ENCODE assay signal across 8 cellular contexts in the genomic region with DNA sequence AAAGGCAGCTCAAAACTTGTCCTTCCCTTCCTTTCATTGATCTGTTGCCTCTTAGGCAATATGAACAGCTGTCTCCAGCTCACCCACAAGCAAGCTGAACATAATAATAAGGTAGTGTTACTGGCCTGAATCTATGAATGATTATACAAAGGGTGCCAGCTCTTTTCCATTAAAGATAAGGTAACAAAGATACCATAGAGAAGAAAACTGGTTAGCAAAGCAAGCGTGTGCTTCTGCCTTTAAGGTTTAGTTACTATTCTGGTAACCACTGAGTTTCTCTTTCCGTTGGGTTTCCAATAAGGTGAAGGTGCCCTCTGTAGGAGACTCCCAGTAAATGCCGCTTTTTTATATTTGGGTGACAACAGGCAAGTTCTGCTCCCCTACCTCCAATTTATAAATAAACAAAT. TPM values are rescaled to one million over a fixed set of nuclear protein-coding genes. Genes with fewer than 3 reads are reported as not detected.
DNase-seq lines count a peak whose midpoint lies in the region; ATAC-seq and TF ChIP-seq lines count a peak whose summit lies in the region.

No MANE protein-coding gene starts in this region.

- H3K27me3 Mint-ChIP-seq in activated CD8-positive, alpha-beta T cell treated with anti-CD3 and anti-CD28 coated beads for 36 hours: no peaks in the 10 kb centered on the region

- DNase-seq in Ammon's horn (ENCODE audit: low spot score) (peak; percentile 42), NCI-H146 (lab: John Stamatoyannopoulos, UW) (peak; percentile 87), iris pigment epithelial cell (ENCODE audit: low read depth) (peak; percentile 52), GM19238 (ENCODE audit: insufficient read length, low spot score) (no peak)
- peak; percentile 5 for DNase-seq in activated CD8-positive, alpha-beta T cell treated with anti-CD3 and anti-CD28 coated beads for 36 hours
- no peak for DNase-seq in stimulated activated CD4-positive, alpha-beta T cell treated with anti-CD3 and anti-CD28 coated beads, Interleukin-1b, Interleukin-23, amount 100 ng/mL, for 48 hours

- peak; percentile 47 for TF ChIP-seq CTCF in activated CD8-positive, alpha-beta T cell treated with anti-CD3 and anti-CD28 coated beads for 36 hours (IDR thresholded peaks at IDR 0.05)

- intact Hi-C loops in activated CD8-positive, alpha-beta T cell treated with anti-CD3 and anti-CD28 coated beads for 36 hours (cut with micrococcal nuclease): no loop called here

- H3K36me3 Mint-ChIP-seq in activated CD8-positive, alpha-beta T cell treated with anti-CD3 and anti-CD28 coated beads for 36 hours (ENCODE audit: low read depth): no peaks in the 10 kb centered on the region

- no peaks in the 10 kb centered on the region for H3K4me1 Mint-ChIP-seq in activated CD8-positive, alpha-beta T cell treated with anti-CD3 and anti-CD28 coated beads for 36 hours (ENCODE audit: low read depth)

- ATAC-seq in GM18858 (IDR thresholded peaks at IDR 0.05; ENCODE audit: unreplicated experiment): peak; percentile 89
- ATAC-seq in HG02943 (IDR thresholded peaks at IDR 0.05; ENCODE audit: low read depth, unreplicated experiment): peak; percentile 94
- peak; percentile 62 for ATAC-seq in activated CD8-positive, alpha-beta T cell treated with anti-CD3 and anti-CD28 coated beads for 36 hours

- POLR2A ChIA-PET in activated CD8-positive, alpha-beta T cell treated with anti-CD3 and anti-CD28 coated beads for 36 hours (lab: Charles Lee): no interaction called here

- no peak overlapping the region for H3K4me3 Mint-ChIP-seq in activated CD8-positive, alpha-beta T cell treated with anti-CD3 and anti-CD28 coated beads for 36 hours

- H3K27ac Mint-ChIP-seq in activated CD8-positive, alpha-beta T cell treated with anti-CD3 and anti-CD28 coated beads for 36 hours: no peak overlapping the region

- H3K9me3 Mint-ChIP-seq in activated CD8-positive, alpha-beta T cell treated with anti-CD3 and anti-CD28 coated beads for 36 hours: peaks cover 2% of the 10 kb centered on the region

- CTCF ChIA-PET in activated CD8-positive, alpha-beta T cell treated with anti-CD3 and anti-CD28 coated beads for 36 hours (lab: Charles Lee): interaction anchor here (0.7 to 2.8 kb wide), 6 partner anchors 10 to 420 kb away, joined by 3 to 14 read pairs (median 4); partner anchors contain the start of gene DACH1

RNA-seq across cellular contexts. Expression of gene DACH1, which starts 12.1 kb away (rescaled TPM):
- total RNA-seq in activated CD8-positive, alpha-beta T cell treated with anti-CD3 and anti-CD28 coated beads for 36 hours: not detected

Comparison
In these comparisons a context has a peak if more than half of its experiments do, and no peak if none do; other contexts are left out.
1. DNase-seq: peak in Ammon's horn (single experiment), NCI-H146 (single experiment), activated CD8-positive, alpha-beta T cell treated with anti-CD3 and anti-CD28 coated beads for 36 hours (single experiment) and iris pigment epithelial cell (single experiment); none in stimulated activated CD4-positive, alpha-beta T cell treated with anti-CD3 and anti-CD28 coated beads, Interleukin-1b, Interleukin-23, amount 100 ng/mL, for 48 hours (single experiment) and GM19238 (single experiment).
2. Peak in every context shown above with its lines, with median percentiles within 50 percentile points of each other: ATAC-seq.